In genomic region chrX:130902446-130902782, GRCh38 we compare ENCODE assay signal across 8 cellular contexts. TPM values are rescaled to one million over a fixed set of nuclear protein-coding genes. Genes with fewer than 3 reads are reported as not detected.
A peak's percentile ranks its signal among the peaks of the same experiment; 100 is the strongest.
DNase-seq lines count a peak whose midpoint lies in the region; TF ChIP-seq lines count a peak whose summit lies in the region.

No MANE protein-coding gene starts in this region.

- H3K4me3 Mint-ChIP-seq in Caco-2 (ENCODE audit: unreplicated experiment) (no peak overlapping the region), endothelial cell (ENCODE audit: unreplicated experiment) (no peak overlapping the region)
- no peak overlapping the region for H3K4me3 Mint-ChIP-seq in activated T-cell treated with anti-CD3 and anti-CD28 coated beads, Interleukin-2, amount 50 U/mL, for 24 hours

- H3K27me3 ChIP-seq in Caco-2 (replicated peaks; ENCODE audit: control insufficient read depth, insufficient read depth, low read length): no peaks in the 10 kb centered on the region
- H3K27me3 ChIP-seq in ovary: no peaks in the 10 kb centered on the region

- POLR2A ChIA-PET in Caco-2 (lab: Charles Lee): interaction anchor here (0.6 to 1.0 kb wide), 5 partner anchors 13 to 362 kb away, joined by 3 to 8 read pairs (median 4); no protein-coding TSS in a partner anchor

- TF ChIP-seq EP300 in ovary (IDR thresholded peaks at IDR 0.05): no peak

- DNase-seq in Caco-2 (no peak), NB4 (ENCODE audit: low read depth) (no peak), endothelial cell (ENCODE audit: low spot score) (no peak), ovary (no peak), CD1c-positive myeloid dendritic cell (ENCODE audit: extremely low spot score) (no peak), mucosa of gallbladder (ENCODE audit: low spot score) (no peak)
- DNase-seq in activated naive CD4-positive, alpha-beta T cell treated with Interleukin-2 at 50 U/mL for 16 hours: no peak
- no peak for DNase-seq in activated T-cell treated with anti-CD3 and anti-CD28 coated beads, Interleukin-2, amount 50 U/mL, for 24 hours

- H3K27me3 Mint-ChIP-seq in Caco-2 (ENCODE audit: insufficient read depth, unreplicated experiment): peaks cover 3% of the 10 kb centered on the region
- H3K27me3 Mint-ChIP-seq in endothelial cell (ENCODE audit: unreplicated experiment): no peaks in the 10 kb centered on the region
- H3K27me3 Mint-ChIP-seq in activated T-cell treated with anti-CD3 and anti-CD28 coated beads, Interleukin-2, amount 50 U/mL, for 24 hours: peaks cover 26% of the 10 kb centered on the region

- H3K9me3 ChIP-seq in Caco-2: no peaks in the 10 kb centered on the region
- H3K9me3 ChIP-seq in ovary: no peaks in the 10 kb centered on the region

- H3K9me3 Mint-ChIP-seq in Caco-2 (ENCODE audit: unreplicated experiment) (no peaks in the 10 kb centered on the region), endothelial cell (ENCODE audit: unreplicated experiment) (no peaks in the 10 kb centered on the region)
- H3K9me3 Mint-ChIP-seq in activated T-cell treated with anti-CD3 and anti-CD28 coated beads, Interleukin-2, amount 50 U/mL, for 24 hours: no peaks in the 10 kb centered on the region

- H3K4me1 ChIP-seq in Caco-2 (no peaks in the 10 kb centered on the region; the same call in 1 of the 2 replicates), ovary (ENCODE audit: insufficient read depth) (no peaks in the 10 kb centered on the region)

- BruUV-seq in Caco-2 (replicated peaks; lab: Mats Ljungman, UMichigan): TSS peak; percentile 51

- H3K27ac Mint-ChIP-seq in Caco-2 (ENCODE audit: unreplicated experiment) (no peak overlapping the region), endothelial cell (ENCODE audit: unreplicated experiment) (peak overlapping the region; percentile 82)
- H3K27ac Mint-ChIP-seq in activated T-cell treated with anti-CD3 and anti-CD28 coated beads, Interleukin-2, amount 50 U/mL, for 24 hours: no peak overlapping the region

- no peak for TF ChIP-seq POLR2A in NB4 (IDR thresholded peaks at IDR 0.05; ENCODE audit: extremely low read depth, insufficient read length)
- TF ChIP-seq POLR2A in ovary (IDR thresholded peaks at IDR 0.05): no peak

- CTCF ChIA-PET in Caco-2 (lab: Charles Lee): no interaction called here

- H3K4me3 ChIP-seq in Caco-2 (ENCODE audit: low read depth, low read length) (peak overlapping the region; percentile 64), NB4 (ENCODE audit: low read depth, low read length) (peak overlapping the region; percentile 75), ovary (peak overlapping the region; percentile 53)

- H3K36me3 ChIP-seq in Caco-2 (ENCODE audit: control insufficient read depth, insufficient read depth, low read length) (no peaks in the 10 kb centered on the region), ovary (no peaks in the 10 kb centered on the region)

- intact Hi-C loops in Caco-2 (cut with micrococcal nuclease; ENCODE audit: unreplicated experiment): loop anchor here (2.0 to 5.0 kb wide), 2 partner anchors 500 to 572 kb away; partner anchors contain the start of gene RBMX2
- intact Hi-C loops in ovary (cut with DNase I): no loop called here

- WGBS in ovary, 3 donors: 18 to 28% (median 26%) methylated on average over 11 of the region's 11 CpGs

- H3K36me3 Mint-ChIP-seq in Caco-2 (ENCODE audit: insufficient read depth, unreplicated experiment) (peaks cover 5% of the 10 kb centered on the region), endothelial cell (ENCODE audit: low read depth, unreplicated experiment) (no peaks in the 10 kb centered on the region)
- H3K36me3 Mint-ChIP-seq in activated T-cell treated with anti-CD3 and anti-CD28 coated beads, Interleukin-2, amount 50 U/mL, for 24 hours (ENCODE audit: low read depth): peaks cover 7% of the 10 kb centered on the region

- H3K4me1 Mint-ChIP-seq in Caco-2 (ENCODE audit: low read depth, unreplicated experiment) (no peaks in the 10 kb centered on the region), endothelial cell (ENCODE audit: unreplicated experiment) (peaks cover 4% of the 10 kb centered on the region)
- H3K4me1 Mint-ChIP-seq in activated T-cell treated with anti-CD3 and anti-CD28 coated beads, Interleukin-2, amount 50 U/mL, for 24 hours (ENCODE audit: low read depth): peaks cover 6% of the 10 kb centered on the region

- no peak for TF ChIP-seq CTCF in Caco-2 (IDR thresholded peaks at IDR 0.05; ENCODE audit: insufficient read depth in 1 of 2, low read depth in 1 of 2, low read length in 1 of 2, severe bottlenecking in 1 of 2, unreplicated experiment in 1 of 2)
- TF ChIP-seq CTCF in NB4 (IDR thresholded peaks at IDR 0.05; ENCODE audit: low read depth, low read length): no peak
- no peak for TF ChIP-seq CTCF in endothelial cell (IDR thresholded peaks at IDR 0.05; ENCODE audit: unreplicated experiment)
- no peak for TF ChIP-seq CTCF in ovary (IDR thresholded peaks at IDR 0.05)

- no peak overlapping the region for H3K27ac ChIP-seq in ovary

RNA-seq across cellular contexts. Expression of gene ENOX2, which starts 0.6 kb away (rescaled TPM):
- 7.0 and 11.4 TPM in 2 replicates for total RNA-seq in Caco-2 (2022)
- 14.0 TPM for total RNA-seq in endothelial cell (ENCODE audit: unreplicated experiment)
- total RNA-seq in ovary: 10 to 100 TPM in 5 of 7 donors, 1 to 10 TPM in 2; 5.4 to 15.2 (median 13.1) TPM
- polyA plus RNA-seq in ovary: 10 to 100 TPM in 1 of 2 donors, 1 to 10 TPM in 1; 5.4 to 17.8 TPM
- 18.2 TPM for total RNA-seq in mucosa of gallbladder
